18 cellular contexts compared by ENCODE assay signal in genomic region chr7:101678713-101679112, GRCh38. TPM values are rescaled to one million over a fixed set of nuclear protein-coding genes. Genes with fewer than 3 reads are reported as not detected.
A peak's percentile ranks its signal among the peaks of the same experiment; 100 is the strongest.
DNase-seq lines count a peak whose midpoint lies in the region; ATAC-seq and TF ChIP-seq lines count a peak whose summit lies in the region.
"Had no signal": no experiment of that assay in that cellular context is flagged by ENCODE, and none has a peak within 500 bp of the region (broad histone marks: within the 10 kb centered on the region; RNA-seq: fewer than 3 reads in every experiment).

No MANE protein-coding gene starts in this region.

- H3K9me3 Mint-ChIP-seq in activated CD8-positive, alpha-beta T cell treated with anti-CD3 and anti-CD28 coated beads for 36 hours = no peaks in the 10 kb centered on the region
- H3K9me3 Mint-ChIP-seq: activated naive CD4-positive, alpha-beta T cell treated with anti-CD3 and anti-CD28 coated beads, Interleukin-2, amount 10 ng/mL, durations not matched to agents 7 days and 5 days; mesothelial cell of epicardium; stimulated activated naive B cell treated with anti-CD40 and anti-IgM and Interleukin-4, amounts not matched to agents 10 μg/mL and 1 μg/mL and 100 μg/mL, for 72 hours; T-cell had no signal

- DNase-seq in EH (ENCODE audit: low read depth) (peak; percentile 88), LHCN-M2 (ENCODE audit: low read depth) (peak; percentile 79), choroid plexus epithelial cell (ENCODE audit: low read depth) (peak; percentile 24), posterior vena cava (ENCODE audit: low spot score) (peak; percentile 86), inferior parietal cortex (ENCODE audit: extremely low spot score) (no peak), germinal center (ENCODE audit: low spot score) (no peak)
- DNase-seq in activated CD8-positive, alpha-beta T cell treated with anti-CD3 and anti-CD28 coated beads for 36 hours = no peak
- DNase-seq: activated CD4-positive, alpha-beta T cell treated with anti-CD3 and anti-CD28 coated beads for 1 hour; activated naive CD4-positive, alpha-beta T cell treated with anti-CD3 and anti-CD28 coated beads, Interleukin-2, amount 10 ng/mL, durations not matched to agents 7 days and 5 days; caudate nucleus; glutamatergic neuron; NCI-H1417 treated with DMSO at 0.1 percent for 48 hours; stimulated activated naive B cell treated with anti-CD40 and anti-IgM and Interleukin-4, amounts not matched to agents 10 μg/mL and 1 μg/mL and 100 μg/mL, for 72 hours; T-cell had no signal

- H3K27ac Mint-ChIP-seq in activated CD8-positive, alpha-beta T cell treated with anti-CD3 and anti-CD28 coated beads for 36 hours = no peak overlapping the region
- H3K27ac Mint-ChIP-seq: activated naive CD4-positive, alpha-beta T cell treated with anti-CD3 and anti-CD28 coated beads, Interleukin-2, amount 10 ng/mL, durations not matched to agents 7 days and 5 days; mesothelial cell of epicardium; T-cell had no signal

- no peaks in the 10 kb centered on the region for H3K4me1 Mint-ChIP-seq in activated CD8-positive, alpha-beta T cell treated with anti-CD3 and anti-CD28 coated beads for 36 hours (ENCODE audit: low read depth)
- H3K4me1 Mint-ChIP-seq: activated naive CD4-positive, alpha-beta T cell treated with anti-CD3 and anti-CD28 coated beads, Interleukin-2, amount 10 ng/mL, durations not matched to agents 7 days and 5 days; stimulated activated naive B cell treated with anti-CD40 and anti-IgM and Interleukin-4, amounts not matched to agents 10 μg/mL and 1 μg/mL and 100 μg/mL, for 72 hours; T-cell had no signal

- H3K4me3 Mint-ChIP-seq in activated CD8-positive, alpha-beta T cell treated with anti-CD3 and anti-CD28 coated beads for 36 hours = no peak overlapping the region
- H3K4me3 Mint-ChIP-seq: activated naive CD4-positive, alpha-beta T cell treated with anti-CD3 and anti-CD28 coated beads, Interleukin-2, amount 10 ng/mL, durations not matched to agents 7 days and 5 days; mesothelial cell of epicardium; stimulated activated naive B cell treated with anti-CD40 and anti-IgM and Interleukin-4, amounts not matched to agents 10 μg/mL and 1 μg/mL and 100 μg/mL, for 72 hours; T-cell had no signal

- intact Hi-C loops in posterior vena cava (cut with DNase I) = loop anchor here in 1 of 2 donors (2.0 kb wide), 1 partner anchor 136 kb away; no protein-coding TSS in a partner anchor
- intact Hi-C loops in activated CD8-positive, alpha-beta T cell treated with anti-CD3 and anti-CD28 coated beads for 36 hours (cut with micrococcal nuclease) = no loop called here

- H3K4me3 ChIP-seq in choroid plexus epithelial cell (ENCODE audit: low read depth, low read length) = no peak overlapping the region
- H3K4me3 ChIP-seq: K562 had no signal

- H3K27me3 Mint-ChIP-seq in activated CD8-positive, alpha-beta T cell treated with anti-CD3 and anti-CD28 coated beads for 36 hours = no peaks in the 10 kb centered on the region
- H3K27me3 Mint-ChIP-seq: activated naive CD4-positive, alpha-beta T cell treated with anti-CD3 and anti-CD28 coated beads, Interleukin-2, amount 10 ng/mL, durations not matched to agents 7 days and 5 days; T-cell had no signal

- ATAC-seq in activated CD8-positive, alpha-beta T cell treated with anti-CD3 and anti-CD28 coated beads for 36 hours = no peak
- ATAC-seq: K562; stimulated activated naive B cell treated with anti-CD40 and anti-IgM and Interleukin-4, amounts not matched to agents 10 μg/mL and 1 μg/mL and 100 μg/mL, for 72 hours; T-cell had no signal

- no peak for TF ChIP-seq CTCF in choroid plexus epithelial cell (conservative IDR thresholded peaks at IDR 0.05; ENCODE audit: low read depth, low read length)
- no peak for TF ChIP-seq CTCF in activated CD8-positive, alpha-beta T cell treated with anti-CD3 and anti-CD28 coated beads for 36 hours (IDR thresholded peaks at IDR 0.05)

- POLR2A ChIA-PET in activated CD8-positive, alpha-beta T cell treated with anti-CD3 and anti-CD28 coated beads for 36 hours (lab: Charles Lee) = interaction anchor here (0.6 kb wide), 1 partner anchor 302 kb away, joined by 3 read pairs; no protein-coding TSS in a partner anchor

- CTCF ChIA-PET in activated CD8-positive, alpha-beta T cell treated with anti-CD3 and anti-CD28 coated beads for 36 hours (lab: Charles Lee) = interaction anchor here (1.2 kb wide), 1 partner anchor 140 kb away, joined by 3 read pairs; no protein-coding TSS in a partner anchor

- no peaks in the 10 kb centered on the region for H3K36me3 Mint-ChIP-seq in activated CD8-positive, alpha-beta T cell treated with anti-CD3 and anti-CD28 coated beads for 36 hours (ENCODE audit: low read depth)
- H3K36me3 Mint-ChIP-seq: activated naive CD4-positive, alpha-beta T cell treated with anti-CD3 and anti-CD28 coated beads, Interleukin-2, amount 10 ng/mL, durations not matched to agents 7 days and 5 days; mesothelial cell of epicardium; stimulated activated naive B cell treated with anti-CD40 and anti-IgM and Interleukin-4, amounts not matched to agents 10 μg/mL and 1 μg/mL and 100 μg/mL, for 72 hours; T-cell had no signal

RNA-seq across cellular contexts. Expression of gene MYL10, which starts 49.6 kb away (rescaled TPM):
- total RNA-seq in LHCN-M2 (2014; rRNA removed) (0.34 TPM in 1 of 2 replicates, not detected in the other), posterior vena cava (not detected)
- polyA plus RNA-seq in LHCN-M2 (2012) = 0.32 TPM
- total RNA-seq in activated CD8-positive, alpha-beta T cell treated with anti-CD3 and anti-CD28 coated beads for 36 hours = not detected
- total RNA-seq: K562, mesothelial cell of epicardium, NCI-H460, T-cell, ureter had no signal
- polyA plus RNA-seq: K562 had no signal

Comparison
In these comparisons a context has a peak if more than half of its experiments do, and no peak if none do; other contexts are left out.
1. DNase-seq: peak in EH (single experiment), LHCN-M2 (single experiment), choroid plexus epithelial cell (single experiment) and posterior vena cava (single experiment); none in activated CD8-positive, alpha-beta T cell treated with anti-CD3 and anti-CD28 coated beads for 36 hours (single experiment), inferior parietal cortex (single experiment) and germinal center (single experiment).